Comparison of ENCODE assay signal across 8 cellular contexts in the genomic region with DNA sequence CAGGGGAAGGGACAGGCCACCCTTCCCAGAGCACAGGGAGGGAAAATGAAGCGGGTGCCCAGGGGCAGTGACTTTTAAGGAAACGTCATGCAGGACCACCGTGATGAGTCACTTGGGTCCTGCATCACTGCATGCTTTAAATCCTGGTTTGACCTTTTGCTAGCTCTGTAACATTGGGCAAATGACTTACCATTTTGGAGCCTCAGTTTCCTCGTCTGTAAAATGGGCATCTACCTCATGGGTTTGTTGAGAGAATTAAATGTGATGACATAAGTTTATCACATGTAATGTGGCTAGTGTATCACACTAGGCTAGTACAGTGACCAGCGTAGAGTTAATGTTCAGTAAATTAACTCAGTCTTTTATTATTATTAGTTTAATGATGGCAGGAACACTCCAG.
"Had no signal": no experiment of that assay in that cellular context is flagged by ENCODE, and none has a peak within 500 bp of the region (broad histone marks: within the 10 kb centered on the region; RNA-seq: fewer than 3 reads in every experiment).

No MANE protein-coding gene starts in this region.

- H3K4me3 ChIP-seq: GM23338, HAP-1 had no signal

- DNase-seq: HFFc6, KG1 had no signal

- H3K4me1 ChIP-seq: HAP-1 had no signal

- FAIRE-seq: H1, H54, HTR-8/SVneo had no signal

- H3K4me2 ChIP-seq: GM23338 had no signal

- H3K27ac Mint-ChIP-seq: GM23338, HFFc6, IgD-negative memory B cell had no signal

- H3K36me3 Mint-ChIP-seq: IgD-negative memory B cell had no signal

- H3K9me3 Mint-ChIP-seq: GM23338 had no signal

- H3K9me3 ChIP-seq: HAP-1 had no signal

- H3K4me3 Mint-ChIP-seq: GM23338, HFFc6, IgD-negative memory B cell had no signal

- H3K36me3 ChIP-seq: HAP-1 had no signal

- H3K4me1 Mint-ChIP-seq: GM23338, IgD-negative memory B cell had no signal
